ENCODE assay signal across 1 cellular context in the genomic region with DNA sequence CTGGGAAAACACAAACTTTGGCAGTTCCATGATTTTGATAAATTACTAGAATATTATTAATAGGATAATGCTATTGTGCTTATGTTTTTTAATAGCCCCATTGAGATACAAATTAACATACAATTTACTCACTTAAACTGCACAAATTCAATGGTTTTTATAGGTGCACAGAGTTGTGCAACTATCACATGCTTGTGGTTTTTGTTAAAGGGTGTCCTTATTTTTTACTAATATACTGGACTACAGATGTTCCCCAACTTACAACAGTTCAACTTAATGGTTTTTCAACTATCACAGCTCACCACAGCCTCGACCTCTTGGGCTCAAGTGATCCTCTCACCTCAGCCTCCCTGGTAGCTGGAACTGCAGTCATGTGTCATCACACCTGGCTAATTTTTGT.
TF ChIP-seq lines count a peak whose summit lies in the region.

No MANE protein-coding gene starts in this region.

TF ChIP-seq in IMR-90, 13 proteins besides CTCF, POLR2A, EP300 and RAD21 (continued from another document):
- TF ChIP-seq USF2 (IDR thresholded peaks at IDR 0.05; ENCODE audit: low read depth, low read length) = no peak
- no peak for TF ChIP-seq SMC3 (IDR thresholded peaks at IDR 0.05; ENCODE audit: low read depth, low read length)
